ENCODE assay signal across 1 cellular context in the genomic region with DNA sequence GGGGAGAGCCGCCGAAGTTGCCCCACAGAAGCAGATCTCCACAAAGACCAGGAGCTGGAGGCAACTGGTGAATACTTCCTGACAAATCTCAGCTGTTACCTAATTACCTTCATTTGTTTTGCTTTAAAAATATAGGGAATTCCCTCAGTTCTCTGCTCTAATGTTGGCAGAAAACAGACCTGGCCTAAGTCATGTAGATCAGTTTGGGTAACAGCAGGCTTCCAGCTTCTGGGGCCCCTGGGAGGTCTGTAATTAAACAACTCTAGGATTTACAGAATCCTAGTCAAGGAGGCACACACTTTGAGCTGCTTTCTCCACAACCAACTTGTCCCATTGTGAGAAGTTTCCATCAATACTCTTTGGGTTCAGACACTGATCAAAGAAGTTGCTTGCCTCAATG.
A peak's percentile ranks its signal among the peaks of the same experiment; 100 is the strongest.
TF ChIP-seq lines count a peak whose summit lies in the region.

No MANE protein-coding gene starts in this region.

TF ChIP-seq in H1, 55 proteins besides CTCF, POLR2A, EP300 and RAD21 (continued from another document):
- TF ChIP-seq CHD7 (IDR thresholded peaks at IDR 0.05; ENCODE audit: insufficient replicate concordance, low read length) = peak; percentile 52
